ENCODE assay signal across 8 cellular contexts in genomic region chr16:85437161-85438052, GRCh38.
DNase-seq lines count a peak whose midpoint lies in the region; ATAC-seq lines count a peak whose summit lies in the region.

No MANE protein-coding gene starts in this region.

- H3K9me3 Mint-ChIP-seq in CD8-positive, alpha-beta memory T cell = no peaks in the 10 kb centered on the region

- H3K27me3 Mint-ChIP-seq in CD8-positive, alpha-beta memory T cell = peaks cover 0 to 2% of the 10 kb centered on the region in 2 donors

- H3K27ac Mint-ChIP-seq in CD8-positive, alpha-beta memory T cell = no peak overlapping the region

- no peak overlapping the region for H3K4me3 ChIP-seq in CD8-positive, alpha-beta memory T cell (ENCODE audit: low read length)
- no peak overlapping the region for H3K4me3 ChIP-seq in muscle layer of duodenum (ENCODE audit: low read depth in 1 of 2, low read length in 2 of 2)

- no peaks in the 10 kb centered on the region for H3K4me1 Mint-ChIP-seq in CD8-positive, alpha-beta memory T cell

- no peaks in the 10 kb centered on the region for H3K4me1 ChIP-seq in CD8-positive, alpha-beta memory T cell (ENCODE audit: insufficient read depth, low read length)
- H3K4me1 ChIP-seq in muscle layer of duodenum (ENCODE audit: control insufficient read depth in 1 of 2, insufficient read depth in 2 of 2, low read length in 2 of 2) = peaks cover 7% of the 10 kb centered on the region in 2 donors

- H3K27ac ChIP-seq in CD8-positive, alpha-beta memory T cell (ENCODE audit: low read depth, low read length) = peak overlapping the region; percentile 43
- peak overlapping the region; percentile 63 for H3K27ac ChIP-seq in muscle layer of duodenum (ENCODE audit: low read length)

- no peaks in the 10 kb centered on the region for H3K27me3 ChIP-seq in CD8-positive, alpha-beta memory T cell (ENCODE audit: insufficient read depth, low read length, poor library complexity, severe bottlenecking)
- no peaks in the 10 kb centered on the region for H3K27me3 ChIP-seq in muscle layer of duodenum (ENCODE audit: low read depth, low read length)

- DNase-seq in CD8-positive, alpha-beta memory T cell = no peak
- DNase-seq in NCI-H1417 (lab: John Stamatoyannopoulos, UW) = peak; percentile 39 to 93 (median 80)
- DNase-seq in cerebellar cortex (ENCODE audit: low spot score) = peak; percentile 43
- no peak for DNase-seq in activated CD4-positive, alpha-beta T cell treated with anti-CD3 and anti-CD28 coated beads, Interleukin-2, amount 50 U/mL, for 48 hours
- DNase-seq in T-helper 9 cell = no peak
- no peak for DNase-seq in GM03348 (ENCODE audit: low spot score)

- H3K9me3 ChIP-seq in CD8-positive, alpha-beta memory T cell (ENCODE audit: low read length) = no peaks in the 10 kb centered on the region
- H3K9me3 ChIP-seq in muscle layer of duodenum (ENCODE audit: control insufficient read depth in 1 of 2, low read length in 2 of 2) = no peaks in the 10 kb centered on the region

- CTCF ChIA-PET in CD8-positive, alpha-beta memory T cell (lab: Charles Lee) = interaction anchor here (1.1 to 1.9 kb wide), 2 partner anchors 16 to 172 kb away, joined by 3 to 6 read pairs; no protein-coding TSS in a partner anchor

- POLR2A ChIA-PET in CD8-positive, alpha-beta memory T cell (lab: Charles Lee) = no interaction called here

- H3K4me3 Mint-ChIP-seq in CD8-positive, alpha-beta memory T cell = no peak overlapping the region

- ATAC-seq in GM21381 (IDR thresholded peaks at IDR 0.05; ENCODE audit: unreplicated experiment) = no peak

- H3K36me3 Mint-ChIP-seq in CD8-positive, alpha-beta memory T cell = no peaks in the 10 kb centered on the region

- no peaks in the 10 kb centered on the region for H3K36me3 ChIP-seq in CD8-positive, alpha-beta memory T cell (ENCODE audit: insufficient read depth, low read length)
- peaks cover 0 to 4% of the 10 kb centered on the region in 2 donors for H3K36me3 ChIP-seq in muscle layer of duodenum (ENCODE audit: control insufficient read depth in 1 of 2, insufficient read depth in 2 of 2, low read length in 2 of 2)

Comparison
In these comparisons a context has a peak if more than half of its experiments do, and no peak if none do; other contexts are left out.
1. DNase-seq: peak in NCI-H1417 (3 of 3) and cerebellar cortex (single experiment); none in CD8-positive, alpha-beta memory T cell (0 of 5), activated CD4-positive, alpha-beta T cell treated with anti-CD3 and anti-CD28 coated beads, Interleukin-2, amount 50 U/mL, for 48 hours (0 of 2), T-helper 9 cell (single experiment) and GM03348 (single experiment).